Comparison of ENCODE assay signal across 15 cellular contexts in the genomic region with DNA sequence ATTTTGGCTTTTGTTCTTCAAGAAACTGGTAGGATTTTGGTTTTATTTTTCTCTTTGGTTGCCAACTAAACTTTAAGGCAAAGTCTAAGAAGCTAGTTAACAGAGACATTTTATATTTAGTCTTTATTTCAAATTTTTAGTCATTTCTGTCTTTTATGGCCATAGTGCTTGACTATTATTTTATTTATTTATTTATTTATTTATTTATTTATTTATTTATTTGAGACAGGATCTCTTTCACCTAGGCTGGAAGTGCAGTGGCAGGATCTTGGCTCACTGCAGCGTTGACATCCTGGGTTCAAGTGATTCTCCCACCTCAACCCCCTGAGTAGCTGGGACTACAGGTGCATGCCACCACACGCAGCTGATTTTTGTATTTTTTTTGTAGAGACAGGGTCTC. TPM values are rescaled to one million over a fixed set of nuclear protein-coding genes. Genes with fewer than 3 reads are reported as not detected.
A peak's percentile ranks its signal among the peaks of the same experiment; 100 is the strongest.
DNase-seq lines count a peak whose midpoint lies in the region; ATAC-seq, FAIRE-seq and TF ChIP-seq lines count a peak whose summit lies in the region.
"Had no signal": no experiment of that assay in that cellular context is flagged by ENCODE, and none has a peak within 500 bp of the region (broad histone marks: within the 10 kb centered on the region; RNA-seq: fewer than 3 reads in every experiment).

No MANE protein-coding gene starts in this region.

- H3K27me3 ChIP-seq in Karpas-422 (ENCODE audit: low read length), result no peaks in the 10 kb centered on the region
- H3K27me3 ChIP-seq in astrocyte (ENCODE audit: insufficient read depth, low read length), result no peaks in the 10 kb centered on the region
- no peaks in the 10 kb centered on the region for H3K27me3 ChIP-seq in osteoblast (ENCODE audit: insufficient read depth, low read length)
- no peaks in the 10 kb centered on the region for H3K27me3 ChIP-seq in colonic mucosa
- H3K27me3 ChIP-seq: gastroesophageal sphincter, left lung had no signal

- H3K4me1 Mint-ChIP-seq in activated T-cell treated with anti-CD3 and anti-CD28 coated beads, Interleukin-2, amount 50 U/mL, for 24 hours (ENCODE audit: low read depth), result peaks cover 34% of the 10 kb centered on the region
- peaks cover 8% of the 10 kb centered on the region for H3K4me1 Mint-ChIP-seq in astrocyte (ENCODE audit: low read depth, unreplicated experiment)
- H3K4me1 Mint-ChIP-seq in WTC11, result peaks cover 8% of the 10 kb centered on the region

- H4K20me1 ChIP-seq in Karpas-422 (ENCODE audit: insufficient read depth, low read depth, low read length) (peaks cover 8% of the 10 kb centered on the region; the same call in 1 of the 2 replicates), astrocyte (ENCODE audit: insufficient read depth, low read length) (peaks cover 51% of the 10 kb centered on the region), osteoblast (ENCODE audit: insufficient read depth, low read length) (peaks cover 13% of the 10 kb centered on the region)

- ATAC-seq in WTC11, result no peak
- ATAC-seq: gastroesophageal sphincter, left lung had no signal

- H3K27ac ChIP-seq in Karpas-422 (ENCODE audit: low read length), result no peak overlapping the region
- H3K27ac ChIP-seq in astrocyte (ENCODE audit: low read depth, low read length), result no peak overlapping the region
- H3K27ac ChIP-seq in osteoblast (ENCODE audit: low read depth, low read length), result no peak overlapping the region
- no peak overlapping the region for H3K27ac ChIP-seq in colonic mucosa
- H3K27ac ChIP-seq: gastroesophageal sphincter, left lung had no signal

- H3K36me3 ChIP-seq in Karpas-422 (ENCODE audit: insufficient read depth, low read length) (peaks cover 13% of the 10 kb centered on the region; the same call in 1 of the 2 replicates), astrocyte (ENCODE audit: insufficient read depth, low read length) (no peaks in the 10 kb centered on the region), osteoblast (ENCODE audit: insufficient read depth, low read length) (no peaks in the 10 kb centered on the region), colonic mucosa (no peaks in the 10 kb centered on the region)

- H3K9me2 ChIP-seq in Karpas-422 (replicated peaks; ENCODE audit: insufficient read depth, low read length), result no peaks in the 10 kb centered on the region

- POLR2A ChIA-PET in WTC11 (lab: Charles Lee), result no interaction called here

- no peak for FAIRE-seq in astrocyte (lab: Jason Lieb, UNC)

- no peaks in the 10 kb centered on the region for H3K9me3 Mint-ChIP-seq in activated T-cell treated with anti-CD3 and anti-CD28 coated beads, Interleukin-2, amount 50 U/mL, for 24 hours
- peaks cover 2% of the 10 kb centered on the region for H3K9me3 Mint-ChIP-seq in astrocyte (ENCODE audit: unreplicated experiment)
- H3K9me3 Mint-ChIP-seq in WTC11, result no peaks in the 10 kb centered on the region
- H3K9me3 Mint-ChIP-seq: dendritic cell treated with granulocyte-macrophage colony-stimulating factor and Interleukin-4, amounts not matched to agents 40 ng/mL and 50 ng/mL, for 4 days had no signal

- peak overlapping the region; percentile 57 for H3K4me3 Mint-ChIP-seq in activated T-cell treated with anti-CD3 and anti-CD28 coated beads, Interleukin-2, amount 50 U/mL, for 24 hours
- H3K4me3 Mint-ChIP-seq in astrocyte (ENCODE audit: unreplicated experiment), result peak overlapping the region; percentile 75
- no peak overlapping the region for H3K4me3 Mint-ChIP-seq in WTC11
- H3K4me3 Mint-ChIP-seq: dendritic cell treated with granulocyte-macrophage colony-stimulating factor and Interleukin-4, amounts not matched to agents 40 ng/mL and 50 ng/mL, for 4 days had no signal

- H2AFZ ChIP-seq in Karpas-422 (ENCODE audit: low read length) (no peak overlapping the region), astrocyte (ENCODE audit: low read depth, low read length) (no peak overlapping the region), osteoblast (ENCODE audit: low read length) (no peak overlapping the region)

- H3K9me3 ChIP-seq in Karpas-422 (ENCODE audit: low read length), result no peaks in the 10 kb centered on the region
- H3K9me3 ChIP-seq in astrocyte (ENCODE audit: insufficient read depth, low read depth, low read length), result no peaks in the 10 kb centered on the region
- H3K9me3 ChIP-seq in osteoblast (ENCODE audit: low read depth, low read length), result no peaks in the 10 kb centered on the region
- H3K9me3 ChIP-seq in colonic mucosa, result no peaks in the 10 kb centered on the region
- H3K9me3 ChIP-seq: gastroesophageal sphincter, left lung had no signal

- intact Hi-C loops in colonic mucosa (cut with DNase I), result no loop called here

- H3K79me2 ChIP-seq in Karpas-422 (ENCODE audit: low read length), result peaks cover 81% of the 10 kb centered on the region
- peaks cover 84% of the 10 kb centered on the region for H3K79me2 ChIP-seq in astrocyte (ENCODE audit: insufficient read depth, low read length)
- H3K79me2 ChIP-seq in osteoblast (ENCODE audit: insufficient read depth, low read length), result peaks cover 82% of the 10 kb centered on the region

- H3K36me3 Mint-ChIP-seq in activated T-cell treated with anti-CD3 and anti-CD28 coated beads, Interleukin-2, amount 50 U/mL, for 24 hours (ENCODE audit: low read depth), result peaks cover 28% of the 10 kb centered on the region
- H3K36me3 Mint-ChIP-seq in astrocyte (ENCODE audit: low read depth, unreplicated experiment) (no peaks in the 10 kb centered on the region), WTC11 (no peaks in the 10 kb centered on the region)

- H3K27me3 Mint-ChIP-seq in activated T-cell treated with anti-CD3 and anti-CD28 coated beads, Interleukin-2, amount 50 U/mL, for 24 hours, result no peaks in the 10 kb centered on the region
- H3K27me3 Mint-ChIP-seq in astrocyte (ENCODE audit: low read depth, unreplicated experiment) (no peaks in the 10 kb centered on the region), WTC11 (ENCODE audit: low read depth) (0 out of 2 replicates have a peak, but pooled peaks cover 2% of the 10 kb centered on the region)
- H3K27me3 Mint-ChIP-seq: dendritic cell treated with granulocyte-macrophage colony-stimulating factor and Interleukin-4, amounts not matched to agents 40 ng/mL and 50 ng/mL, for 4 days had no signal

- CTCF ChIA-PET in WTC11 (lab: Charles Lee), result interaction anchor here (0.7 kb wide), 1 partner anchor 12 kb away, joined by 3 read pairs; no protein-coding TSS in a partner anchor

- DNase-seq in activated T-cell treated with anti-CD3 and anti-CD28 coated beads, Interleukin-2, amount 50 U/mL, for 24 hours, result no peak
- no peak for DNase-seq in activated T-cell treated with anti-CD3 and anti-CD28 coated beads, Interleukin-2, amount 50 U/mL, for 1 hour
- DNase-seq in Karpas-422, result no peak
- DNase-seq in astrocyte (ENCODE audit: low read depth), result no peak
- no peak for DNase-seq in osteoblast (ENCODE audit: insufficient read length, low spot score, missing footprints)
- DNase-seq in NCI-H526 (lab: John Stamatoyannopoulos, UW), result no peak
- DNase-seq in colonic mucosa, result no peak
- DNase-seq in WTC11 (ENCODE audit: low spot score), result no peak
- DNase-seq: activated CD4-positive, alpha-beta T cell treated with anti-CD3 and anti-CD28 coated beads, Interleukin-2, amount 50 U/mL, for 1 hour; anterior cingulate cortex; left lung; NCI-H187; Right ventricle myocardium superior had no signal

- TF ChIP-seq CTCF in astrocyte (IDR thresholded peaks at IDR 0.05; ENCODE audit: insufficient read depth, low read depth, low read length), result no peak
- no peak for TF ChIP-seq CTCF in osteoblast (IDR thresholded peaks at IDR 0.05; ENCODE audit: extremely low read depth, low read depth, low read length)
- TF ChIP-seq CTCF in colonic mucosa (IDR thresholded peaks at IDR 0.05), result no peak
- no peak for TF ChIP-seq CTCF in WTC11 (IDR thresholded peaks at IDR 0.05)

- H3K4me1 ChIP-seq in Karpas-422 (ENCODE audit: low read length) (peaks cover 25% of the 10 kb centered on the region), astrocyte (ENCODE audit: insufficient read depth, low read length) (peaks cover 11% of the 10 kb centered on the region), osteoblast (ENCODE audit: insufficient read depth, low read length) (peaks cover 14% of the 10 kb centered on the region), colonic mucosa (peaks cover 13% of the 10 kb centered on the region)

- no peak overlapping the region for H3K27ac Mint-ChIP-seq in activated T-cell treated with anti-CD3 and anti-CD28 coated beads, Interleukin-2, amount 50 U/mL, for 24 hours
- H3K27ac Mint-ChIP-seq in astrocyte (ENCODE audit: unreplicated experiment) (no peak overlapping the region), WTC11 (no peak overlapping the region)
- H3K27ac Mint-ChIP-seq: dendritic cell treated with granulocyte-macrophage colony-stimulating factor and Interleukin-4, amounts not matched to agents 40 ng/mL and 50 ng/mL, for 4 days had no signal

- no peak overlapping the region for H3K9ac ChIP-seq in Karpas-422 (ENCODE audit: low read length)
- no peak overlapping the region for H3K9ac ChIP-seq in astrocyte (ENCODE audit: low read length)
- no peak overlapping the region for H3K9ac ChIP-seq in colonic mucosa (ENCODE audit: low read depth in 2 of 2, low read length in 2 of 2)

- H3K4me3 ChIP-seq in Karpas-422 (ENCODE audit: low read length), result no peak overlapping the region
- H3K4me3 ChIP-seq in astrocyte (ENCODE audit: insufficient read depth, low read depth, low read length), result no peak overlapping the region
- H3K4me3 ChIP-seq in osteoblast (ENCODE audit: insufficient read depth, low read length), result no peak overlapping the region
- H3K4me3 ChIP-seq in colonic mucosa, result no peak overlapping the region

- peak overlapping the region; percentile 99 for H3K4me2 ChIP-seq in Karpas-422 (ENCODE audit: low read depth, low read length, poor library complexity, severe bottlenecking)
- H3K4me2 ChIP-seq in astrocyte (ENCODE audit: low read length), result peak overlapping the region; percentile 90
- peak overlapping the region; percentile 94 for H3K4me2 ChIP-seq in osteoblast (ENCODE audit: insufficient read depth, low read length)

RNA-seq across cellular contexts. Expression of a gene that starts 3.1 kb away (rescaled TPM):
- total RNA-seq in Karpas-422 (2014; rRNA removed; shearing (Covaris generic); ENCODE audit: low replicate concordance), result 35.8 and 89.5 TPM in 2 replicates
- total RNA-seq in astrocyte (38.8 and 39.7 TPM in 2 replicates), osteoblast (63.0 and 69.8 TPM in 2 replicates), colonic mucosa (10 to 100 TPM; 50.4 to 53.0 TPM), WTC11 (2021) (25.8 to 30.9 TPM (median 30.8 TPM) in 3 replicates)
